14 cellular contexts compared by ENCODE assay signal in the genomic region with DNA sequence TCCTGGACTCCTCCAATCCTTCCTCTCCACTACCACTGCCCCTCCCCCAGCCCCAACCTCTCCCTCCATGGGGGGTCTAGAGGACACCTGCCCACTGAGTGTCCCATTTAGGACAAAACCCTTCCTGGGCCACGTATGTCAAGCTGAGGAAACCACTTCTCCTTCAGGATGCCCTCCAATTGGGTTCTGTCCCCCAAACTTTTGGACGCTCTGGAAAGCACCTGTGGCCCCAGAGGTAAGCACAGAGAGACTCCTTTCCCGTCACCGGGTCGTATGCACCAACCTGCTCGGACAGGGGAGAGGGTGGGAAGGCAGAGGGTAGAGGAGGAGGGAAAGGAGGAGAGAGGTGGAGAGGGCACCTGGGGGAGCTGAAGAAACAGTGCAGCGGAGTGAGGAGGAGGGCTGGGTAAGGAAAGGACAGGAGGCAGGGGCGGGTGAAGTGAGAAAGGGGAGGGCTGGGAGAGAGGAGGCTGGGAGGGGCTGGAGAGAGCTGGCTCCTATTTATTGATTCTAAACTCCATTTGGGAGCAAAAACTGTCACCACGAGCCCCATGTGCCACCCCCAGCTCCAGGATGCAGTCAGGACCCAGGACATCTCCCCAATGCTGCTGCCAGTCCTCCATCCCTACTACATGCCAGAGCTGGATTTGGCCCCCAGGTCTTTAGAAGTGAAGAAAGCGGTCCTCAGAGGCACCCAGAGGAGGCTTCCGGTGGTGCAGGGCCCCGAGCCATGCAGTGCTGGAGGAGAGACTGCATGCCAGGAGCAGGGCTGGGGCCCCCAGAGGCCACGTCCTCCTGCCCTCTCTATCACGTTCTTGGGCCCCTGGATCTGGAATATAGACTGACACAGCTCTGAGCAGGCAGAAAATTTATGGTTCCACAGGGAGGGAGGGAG. TPM values are rescaled to one million over a fixed set of nuclear protein-coding genes. Genes with fewer than 3 reads are reported as not detected.
DNase-seq lines count a peak whose midpoint lies in the region; ATAC-seq and TF ChIP-seq lines count a peak whose summit lies in the region.
"Had no signal": no experiment of that assay in that cellular context is flagged by ENCODE, and none has a peak within 500 bp of the region (broad histone marks: within the 10 kb centered on the region; RNA-seq: fewer than 3 reads in every experiment).

No MANE protein-coding gene starts in this region.

- H3K4me1 Mint-ChIP-seq in activated naive CD4-positive, alpha-beta T cell treated with anti-CD3 and anti-CD28 coated beads, Interleukin-2, amount 10 ng/mL, durations not matched to agents 7 days and 5 days: no peaks in the 10 kb centered on the region
- peaks cover 5% of the 10 kb centered on the region for H3K4me1 Mint-ChIP-seq in stimulated activated memory B cell treated with anti-CD40 and anti-IgM and Interleukin-4, amounts not matched to agents 10 μg/mL and 1 μg/mL and 100 μg/mL, for 72 hours

- H3K4me1 ChIP-seq in stomach: peaks cover 12 to 23% (median 16%) of the 10 kb centered on the region in 4 donors
- H3K4me1 ChIP-seq: right lobe of liver had no signal

- no peak overlapping the region for H3K27ac ChIP-seq in stomach
- H3K27ac ChIP-seq: C4-2B, right lobe of liver had no signal

- no peaks in the 10 kb centered on the region for H3K36me3 ChIP-seq in stomach
- H3K36me3 ChIP-seq: right lobe of liver had no signal

- TF ChIP-seq EP300 in stomach (IDR thresholded peaks at IDR 0.05): no peak

- H3K4me3 Mint-ChIP-seq in activated naive CD4-positive, alpha-beta T cell treated with anti-CD3 and anti-CD28 coated beads, Interleukin-2, amount 10 ng/mL, durations not matched to agents 7 days and 5 days: no peak overlapping the region
- no peak overlapping the region for H3K4me3 Mint-ChIP-seq in stimulated activated memory B cell treated with anti-CD40 and anti-IgM and Interleukin-4, amounts not matched to agents 10 μg/mL and 1 μg/mL and 100 μg/mL, for 72 hours

- intact Hi-C loops in stomach (cut with DNase I; ENCODE audit: low total_unique reads): no loop called here

- H3K27me3 ChIP-seq in stomach: peaks cover 14 to 95% (median 65%) of the 10 kb centered on the region in 3 donors
- H3K27me3 ChIP-seq: right lobe of liver had no signal

- no peak overlapping the region for H3K4me3 ChIP-seq in epithelial cell of esophagus (ENCODE audit: low read length)
- no peak overlapping the region for H3K4me3 ChIP-seq in stomach
- H3K4me3 ChIP-seq: right lobe of liver had no signal

- ATAC-seq in stimulated activated memory B cell treated with anti-CD40 and anti-IgM and Interleukin-4, amounts not matched to agents 10 μg/mL and 1 μg/mL and 100 μg/mL, for 72 hours: peak; percentile 37
- ATAC-seq in HG03521 (IDR thresholded peaks at IDR 0.05; ENCODE audit: unreplicated experiment): no peak

- 19 to 38% (median 24%) methylated on average over 14 of the region's 14 CpGs for WGBS in stomach, 5 donors

- peak; percentile 30 for DNase-seq in activated naive CD4-positive, alpha-beta T cell treated with anti-CD3 and anti-CD28 coated beads, Interleukin-2, amount 10 ng/mL, durations not matched to agents 7 days and 5 days
- no peak for DNase-seq in activated naive CD4-positive, alpha-beta T cell treated with anti-CD3 and anti-CD28 coated beads, Interleukin-2, amount 50 U/mL, for 16 hours
- peak; percentile 57 for DNase-seq in NAMALWA (ENCODE audit: low spot score)
- DNase-seq in epithelial cell of esophagus (ENCODE audit: low read depth): peak; percentile 16
- DNase-seq in activated gamma-delta T cell (lab: John Stamatoyannopoulos, UW): no peak
- no peak for DNase-seq in stomach
- DNase-seq: activated T-cell treated with anti-CD3 and anti-CD28 coated beads, Interleukin-2, amount 50 U/mL, for 4 hours; effector CD4-positive, alpha-beta T cell; islet precursor cell; NCI-H146; right lobe of liver had no signal

- no peaks in the 10 kb centered on the region for H3K36me3 Mint-ChIP-seq in activated naive CD4-positive, alpha-beta T cell treated with anti-CD3 and anti-CD28 coated beads, Interleukin-2, amount 10 ng/mL, durations not matched to agents 7 days and 5 days
- no peaks in the 10 kb centered on the region for H3K36me3 Mint-ChIP-seq in stimulated activated memory B cell treated with anti-CD40 and anti-IgM and Interleukin-4, amounts not matched to agents 10 μg/mL and 1 μg/mL and 100 μg/mL, for 72 hours

- no peaks in the 10 kb centered on the region for H3K9me3 ChIP-seq in stomach
- H3K9me3 ChIP-seq: right lobe of liver had no signal

- TF ChIP-seq CTCF in epithelial cell of esophagus (IDR thresholded peaks at IDR 0.05; ENCODE audit: insufficient read depth, low read depth, low read length, missing control alignments) (peak; percentile 20), stomach (IDR thresholded peaks at IDR 0.05) (no peak)

- TF ChIP-seq POLR2A in stomach (IDR thresholded peaks at IDR 0.05): no peak

- H3K27ac Mint-ChIP-seq in activated naive CD4-positive, alpha-beta T cell treated with anti-CD3 and anti-CD28 coated beads, Interleukin-2, amount 10 ng/mL, durations not matched to agents 7 days and 5 days: no peak overlapping the region
- no peak overlapping the region for H3K27ac Mint-ChIP-seq in stimulated activated memory B cell treated with anti-CD40 and anti-IgM and Interleukin-4, amounts not matched to agents 10 μg/mL and 1 μg/mL and 100 μg/mL, for 72 hours

- H3K9me3 Mint-ChIP-seq in activated naive CD4-positive, alpha-beta T cell treated with anti-CD3 and anti-CD28 coated beads, Interleukin-2, amount 10 ng/mL, durations not matched to agents 7 days and 5 days: no peaks in the 10 kb centered on the region
- H3K9me3 Mint-ChIP-seq in stimulated activated memory B cell treated with anti-CD40 and anti-IgM and Interleukin-4, amounts not matched to agents 10 μg/mL and 1 μg/mL and 100 μg/mL, for 72 hours: no peaks in the 10 kb centered on the region
- H3K9me3 Mint-ChIP-seq: activated T-cell treated with anti-CD3 and anti-CD28 coated beads, Interleukin-2, amount 50 U/mL, for 4 hours had no signal

- CTCF ChIA-PET in activated naive CD4-positive, alpha-beta T cell treated with anti-CD3 and anti-CD28 coated beads, Interleukin-2, amount 10 ng/mL, durations not matched to agents 7 days and 5 days (lab: Charles Lee): interaction anchor here (1.6 kb wide), 1 partner anchor 195 kb away, joined by 4 read pairs; no protein-coding TSS in a partner anchor

- no peaks in the 10 kb centered on the region for H3K27me3 Mint-ChIP-seq in activated naive CD4-positive, alpha-beta T cell treated with anti-CD3 and anti-CD28 coated beads, Interleukin-2, amount 10 ng/mL, durations not matched to agents 7 days and 5 days
- peaks cover 57% of the 10 kb centered on the region for H3K27me3 Mint-ChIP-seq in stimulated activated memory B cell treated with anti-CD40 and anti-IgM and Interleukin-4, amounts not matched to agents 10 μg/mL and 1 μg/mL and 100 μg/mL, for 72 hours

RNA-seq across cellular contexts. Expression of gene SLC22A12, which starts 53.6 kb away (rescaled TPM):
- total RNA-seq in stomach: not detected
- polyA plus RNA-seq in stomach: not detected
- total RNA-seq: activated T-cell treated with anti-CD3 and anti-CD28 coated beads, Interleukin-2, amount 50 U/mL, for 4 hours had no signal

Comparison
In these comparisons a context has a peak if more than half of its experiments do, and no peak if none do; other contexts are left out.
1. DNase-seq: peak in activated naive CD4-positive, alpha-beta T cell treated with anti-CD3 and anti-CD28 coated beads, Interleukin-2, amount 10 ng/mL, durations not matched to agents 7 days and 5 days (single experiment), NAMALWA (single experiment) and epithelial cell of esophagus (single experiment); none in activated naive CD4-positive, alpha-beta T cell treated with anti-CD3 and anti-CD28 coated beads, Interleukin-2, amount 50 U/mL, for 16 hours (single experiment), activated gamma-delta T cell (single experiment) and stomach (single experiment).